8 cellular contexts compared by ENCODE assay signal in the genomic region with DNA sequence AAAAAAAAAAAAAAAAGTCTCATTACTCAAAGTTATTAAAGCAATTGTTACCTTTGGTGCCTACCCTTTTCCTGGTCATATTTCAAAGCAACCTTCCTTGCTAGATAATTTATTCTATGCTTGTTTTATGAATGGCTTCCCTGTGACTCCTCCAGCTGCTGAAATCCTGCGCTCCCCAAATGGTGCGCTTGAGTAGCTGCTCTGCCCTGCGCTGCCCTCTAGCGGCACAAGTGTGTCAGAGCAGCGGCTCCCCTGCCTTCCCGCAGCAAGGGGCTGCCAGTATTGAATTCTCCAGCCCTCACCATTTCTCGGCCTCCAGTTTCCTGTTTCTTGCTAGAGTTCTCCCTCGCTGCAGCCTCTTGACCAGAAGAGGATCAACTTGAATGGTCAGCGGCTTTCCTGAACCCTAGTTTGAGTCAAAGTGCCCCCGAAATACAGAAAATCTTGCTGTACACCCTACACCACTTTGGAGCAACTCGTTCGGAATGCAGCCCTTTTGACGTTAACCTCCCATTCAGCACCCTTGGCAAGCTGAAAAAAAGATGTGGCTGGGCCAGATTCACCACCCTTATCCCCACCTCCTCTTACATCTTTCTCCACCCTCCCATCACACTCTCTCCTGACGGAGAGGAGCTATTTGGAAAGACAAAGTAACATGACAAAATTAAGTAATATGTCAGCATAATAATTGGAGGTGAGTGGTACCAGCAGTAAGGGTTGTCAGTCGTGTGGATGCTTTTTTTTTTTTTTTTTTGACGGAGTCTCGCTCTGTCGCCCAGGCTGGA.
DNase-seq lines count a peak whose midpoint lies in the region; ATAC-seq and TF ChIP-seq lines count a peak whose summit lies in the region.

No MANE protein-coding gene starts in this region.

- H3K36me3 ChIP-seq in adipocyte (ENCODE audit: control insufficient read depth, insufficient read depth, low read length, severe bottlenecking) (no peaks in the 10 kb centered on the region), left ventricle myocardium inferior (no peaks in the 10 kb centered on the region)

- intact Hi-C loops in left ventricle myocardium inferior (cut with micrococcal nuclease) = loop anchor here (5.0 kb wide), 1 partner anchor 234 kb away; no protein-coding TSS in a partner anchor
- intact Hi-C loops in sciatic nerve (cut with DNase I) = loop anchor here (2.0 kb wide), 1 partner anchor 227 kb away; no protein-coding TSS in a partner anchor

- peak; percentile 56 to 79 (median 75) for DNase-seq in NCI-H1417 (lab: John Stamatoyannopoulos, UW)
- DNase-seq in T-helper 1 cell = peak; percentile 34 to 64 (median 60)
- peak; percentile 91 for DNase-seq in adipocyte (ENCODE audit: low read depth)
- DNase-seq in left ventricle myocardium inferior = peak; percentile 73
- DNase-seq in sciatic nerve (ENCODE audit: low spot score) = peak; percentile 88
- DNase-seq in cortex of kidney (lab: John Stamatoyannopoulos, UW) = no peak

- TF ChIP-seq CTCF in GM12875 (IDR thresholded peaks at IDR 0.05; ENCODE audit: borderline replicate concordance, insufficient read depth, low read depth, low read length) (peak; percentile 94), left ventricle myocardium inferior (IDR thresholded peaks at IDR 0.05; ENCODE audit: borderline replicate concordance) (peak; percentile 98)

- H3K9me3 ChIP-seq in adipocyte (ENCODE audit: control insufficient read depth, low read length) (no peaks in the 10 kb centered on the region), left ventricle myocardium inferior (replicated peaks) (no peaks in the 10 kb centered on the region)

- H3K4me3 ChIP-seq in GM12875 (ENCODE audit: low read depth, low read length) (no peak overlapping the region), adipocyte (ENCODE audit: low read length) (no peak overlapping the region), left ventricle myocardium inferior (no peak overlapping the region)

- H3K27me3 ChIP-seq in adipocyte (replicated peaks; ENCODE audit: control insufficient read depth, insufficient read depth, low read length) (peaks cover 6% of the 10 kb centered on the region), left ventricle myocardium inferior (ENCODE audit: low read depth) (peaks cover 7% of the 10 kb centered on the region)

- H3K27ac ChIP-seq in left ventricle myocardium inferior (replicated peaks) = no peak overlapping the region

- peak; percentile 93 for ATAC-seq in HG02642 (IDR thresholded peaks at IDR 0.05; ENCODE audit: poor library complexity, unreplicated experiment)
- peak; percentile 89 for ATAC-seq in sciatic nerve

- no peak overlapping the region for H3K9ac ChIP-seq in adipocyte (ENCODE audit: low read length)

- H3K4me1 ChIP-seq in adipocyte (ENCODE audit: control insufficient read depth, insufficient read depth, low read length) (peaks cover 17% of the 10 kb centered on the region), left ventricle myocardium inferior (no peaks in the 10 kb centered on the region)
